In genomic region chr10:48670978-48671913, GRCh38 we compare ENCODE assay signal across 8 cellular contexts. TPM values are rescaled to one million over a fixed set of nuclear protein-coding genes. Genes with fewer than 3 reads are reported as not detected.
DNase-seq lines count a peak whose midpoint lies in the region; ATAC-seq and TF ChIP-seq lines count a peak whose summit lies in the region.
"Had no signal": no experiment of that assay in that cellular context is flagged by ENCODE, and none has a peak within 500 bp of the region (broad histone marks: within the 10 kb centered on the region; RNA-seq: fewer than 3 reads in every experiment).

No MANE protein-coding gene starts in this region.

- H3K27me3 ChIP-seq in Peyer's patch (no peaks in the 10 kb centered on the region), testis (no peaks in the 10 kb centered on the region)

- peaks cover 0 to 9% (median 2%) of the 10 kb centered on the region in 4 donors for H3K4me1 ChIP-seq in Peyer's patch
- H3K4me1 ChIP-seq in testis = no peaks in the 10 kb centered on the region

- H3K4me3 ChIP-seq in Peyer's patch (peak overlapping the region in 2 of 4 donors; percentile 2 to 7), testis (peak overlapping the region in 1 of 2 donors; percentile 38)

- no peaks in the 10 kb centered on the region for H3K9me3 Mint-ChIP-seq in stimulated activated effector memory CD8-positive, alpha-beta T cell treated with anti-CD3 and anti-CD28 coated beads, Interleukin-12 subunit alpha, Interleukin-12 subunit beta, amount 100 ng/mL, for 72 hours

- TF ChIP-seq CTCF in Peyer's patch (IDR thresholded peaks at IDR 0.05) = no peak
- no peak for TF ChIP-seq CTCF in testis (IDR thresholded peaks at IDR 0.05)

- TF ChIP-seq POLR2A in GM19099 (IDR thresholded peaks at IDR 0.05; ENCODE audit: extremely low read depth, insufficient read length, low read depth) (peak; percentile 71), Peyer's patch (IDR thresholded peaks at IDR 0.05) (no peak), testis (IDR thresholded peaks at IDR 0.05) (no peak)

- H3K9me3 ChIP-seq in Peyer's patch = no peaks in the 10 kb centered on the region
- H3K9me3 ChIP-seq in testis = no peaks in the 10 kb centered on the region

- H3K4me3 Mint-ChIP-seq in stimulated activated effector memory CD8-positive, alpha-beta T cell treated with anti-CD3 and anti-CD28 coated beads, Interleukin-12 subunit alpha, Interleukin-12 subunit beta, amount 100 ng/mL, for 72 hours = no peak overlapping the region

- H3K36me3 Mint-ChIP-seq in stimulated activated effector memory CD8-positive, alpha-beta T cell treated with anti-CD3 and anti-CD28 coated beads, Interleukin-12 subunit alpha, Interleukin-12 subunit beta, amount 100 ng/mL, for 72 hours = no peaks in the 10 kb centered on the region

- H3K36me3 ChIP-seq in Peyer's patch (no peaks in the 10 kb centered on the region), testis (ENCODE audit: low read depth, missing control alignments) (no peaks in the 10 kb centered on the region)

- H3K4me1 Mint-ChIP-seq in stimulated activated effector memory CD8-positive, alpha-beta T cell treated with anti-CD3 and anti-CD28 coated beads, Interleukin-12 subunit alpha, Interleukin-12 subunit beta, amount 100 ng/mL, for 72 hours = no peaks in the 10 kb centered on the region

- H3K27ac Mint-ChIP-seq in stimulated activated effector memory CD8-positive, alpha-beta T cell treated with anti-CD3 and anti-CD28 coated beads, Interleukin-12 subunit alpha, Interleukin-12 subunit beta, amount 100 ng/mL, for 72 hours = no peak overlapping the region

- ATAC-seq in HG02852 (IDR thresholded peaks at IDR 0.05; ENCODE audit: unreplicated experiment) = peak; percentile 64
- peak; percentile 74 for ATAC-seq in stimulated activated effector memory CD8-positive, alpha-beta T cell treated with anti-CD3 and anti-CD28 coated beads, Interleukin-12 subunit alpha, Interleukin-12 subunit beta, amount 100 ng/mL, for 72 hours

- intact Hi-C loops in testis (cut with DNase I; ENCODE audit: low total_unique reads) = no loop called here

- peak overlapping the region in 3 of 4 donors; percentile 26 to 91 (median 87) for H3K27ac ChIP-seq in Peyer's patch
- no peak overlapping the region for H3K27ac ChIP-seq in testis

- 46 to 52% methylated on average over 9 to 28 of the region's 28 CpGs for WGBS in testis, 2 donors

- DNase-seq in Peyer's patch = peak in 2 of 3 donors; percentile 82 to 91
- DNase-seq in stimulated activated effector memory CD8-positive, alpha-beta T cell treated with anti-CD3 and anti-CD28 coated beads, Interleukin-12 subunit alpha, Interleukin-12 subunit beta, amount 100 ng/mL, for 72 hours (ENCODE audit: low spot score in 2 of 2) = peak in 1 of 2 donors; percentile 26
- DNase-seq in Kasumi-1 (lab: John Stamatoyannopoulos, UW) = no peak
- DNase-seq in testis = no peak
- DNase-seq in dedifferentiated amniotic fluid mesenchymal stem cell (ENCODE audit: extremely low spot score) = no peak
- DNase-seq: activated gamma-delta T cell treated with Interleukin-2 at 50 U/mL for 16 hours had no signal

RNA-seq across cellular contexts. Expression of gene WDFY4, which starts 13.4 kb away (rescaled TPM):
- 100 to 1,000 TPM in 1 of 4 donors, 1 to 10 TPM in 2, under 1 TPM in 1; 0.53 to 102 (median 4.6) TPM for total RNA-seq in Peyer's patch
- 10 to 100 TPM; 10.2 to 18.4 TPM for total RNA-seq in testis
- polyA plus RNA-seq in testis (ENCODE audit: insufficient read depth, low read depth, low replicate concordance) = 21.5 TPM

Comparison
In these comparisons a context has a peak if more than half of its experiments do, and no peak if none do; other contexts are left out.
1. DNase-seq: peak in Peyer's patch (2 of 3); none in Kasumi-1 (0 of 2), testis (single experiment) and dedifferentiated amniotic fluid mesenchymal stem cell (single experiment).
2. H3K27ac ChIP-seq: peak in Peyer's patch (3 of 4); none in testis (0 of 2).